ENCODE assay signal across 27 cellular contexts in the genomic region with DNA sequence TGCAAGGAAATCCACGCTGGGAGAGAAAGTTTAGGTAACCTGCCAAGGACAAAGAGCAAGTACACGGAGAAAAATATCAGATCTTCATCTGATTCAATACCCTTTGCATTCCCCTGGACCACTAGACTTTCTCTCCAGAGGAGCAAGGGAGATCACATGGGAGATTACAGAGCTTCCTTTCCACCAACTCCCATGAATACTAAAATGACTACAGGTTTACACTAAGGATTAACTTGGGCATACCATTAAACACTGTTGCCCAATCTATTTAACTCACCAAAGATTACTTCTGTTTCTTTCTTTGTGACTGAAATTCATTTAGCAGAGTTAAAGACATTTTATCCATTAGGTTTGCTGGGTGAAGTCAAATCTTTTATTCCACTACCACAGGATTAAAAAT.
"Had no signal": no experiment of that assay in that cellular context is flagged by ENCODE, and none has a peak within 500 bp of the region (broad histone marks: within the 10 kb centered on the region; RNA-seq: fewer than 3 reads in every experiment).

No MANE protein-coding gene starts in this region.

- DNase-seq: dermis blood vessel endothelial cell; effector memory CD4-positive, alpha-beta T cell; erythroblast; foreskin fibroblast; gastrocnemius medialis; head of caudate nucleus; kidney; left cardiac atrium; left lung; natural killer cell; pancreas; retina; stimulated activated CD4-positive, alpha-beta T cell treated with anti-CD3 and anti-CD28 coated beads, Interleukin-12 subunit alpha, Interleukin-12 subunit beta, amount 100 ng/mL, for 4 hours; stimulated activated CD4-positive, alpha-beta T cell treated with anti-CD3 and anti-CD28 coated beads, Interleukin-1b, Interleukin-23, amount 100 ng/mL, for 48 hours; stimulated activated CD4-positive, alpha-beta T cell treated with anti-CD3 and anti-CD28 coated beads, Interleukin-4, amount 100 ng/mL, for 1 hour; stimulated activated CD8-positive, alpha-beta memory T cell treated with anti-CD3 and anti-CD28 coated beads, Interleukin-4, amount 100 ng/mL, for 48 hours; stimulated activated naive CD4-positive, alpha-beta T cell; stimulated activated naive CD8-positive, alpha-beta T cell treated with anti-CD3 and anti-CD28 coated beads, Interleukin-15, amount 100 ng/mL, for 72 hours; trophoblast cell had no signal

- H3K27ac ChIP-seq: coronary artery, gastrocnemius medialis, left lung, neutrophil, pancreas, suprapubic skin, vagina had no signal

- ATAC-seq: gastrocnemius medialis; left cardiac atrium; left lung; natural killer cell; pancreas; sciatic nerve; stimulated activated naive CD8-positive, alpha-beta T cell treated with anti-CD3 and anti-CD28 coated beads, Interleukin-15, amount 100 ng/mL, for 72 hours had no signal

- H3K4me1 ChIP-seq: gastrocnemius medialis, left lung, pancreas, suprapubic skin, vagina had no signal

- H3K4me3 Mint-ChIP-seq: natural killer cell; neural crest cell; stimulated activated naive CD8-positive, alpha-beta T cell treated with anti-CD3 and anti-CD28 coated beads, Interleukin-15, amount 100 ng/mL, for 72 hours had no signal

- H3K27me3 Mint-ChIP-seq: stimulated activated naive CD8-positive, alpha-beta T cell treated with anti-CD3 and anti-CD28 coated beads, Interleukin-15, amount 100 ng/mL, for 72 hours had no signal

- H3K4me2 ChIP-seq: smooth muscle cell had no signal

- H3K9me3 ChIP-seq: gastrocnemius medialis, left lung, neutrophil, pancreas, suprapubic skin, vagina had no signal

- H3K9me3 Mint-ChIP-seq: natural killer cell; neural crest cell; stimulated activated naive CD8-positive, alpha-beta T cell treated with anti-CD3 and anti-CD28 coated beads, Interleukin-15, amount 100 ng/mL, for 72 hours had no signal

- H3K36me3 Mint-ChIP-seq: natural killer cell had no signal

- H3K4me3 ChIP-seq: coronary artery, gastrocnemius medialis, left lung, pancreas, smooth muscle cell, suprapubic skin, vagina had no signal

- H3K27me3 ChIP-seq: gastrocnemius medialis, left lung, neutrophil, pancreas, suprapubic skin, vagina had no signal

- FAIRE-seq: endometrium, kidney, pancreas had no signal

- H3K27ac Mint-ChIP-seq: natural killer cell; stimulated activated naive CD8-positive, alpha-beta T cell treated with anti-CD3 and anti-CD28 coated beads, Interleukin-15, amount 100 ng/mL, for 72 hours had no signal
